Comparison of ENCODE assay signal across 19 cellular contexts in the genomic region with DNA sequence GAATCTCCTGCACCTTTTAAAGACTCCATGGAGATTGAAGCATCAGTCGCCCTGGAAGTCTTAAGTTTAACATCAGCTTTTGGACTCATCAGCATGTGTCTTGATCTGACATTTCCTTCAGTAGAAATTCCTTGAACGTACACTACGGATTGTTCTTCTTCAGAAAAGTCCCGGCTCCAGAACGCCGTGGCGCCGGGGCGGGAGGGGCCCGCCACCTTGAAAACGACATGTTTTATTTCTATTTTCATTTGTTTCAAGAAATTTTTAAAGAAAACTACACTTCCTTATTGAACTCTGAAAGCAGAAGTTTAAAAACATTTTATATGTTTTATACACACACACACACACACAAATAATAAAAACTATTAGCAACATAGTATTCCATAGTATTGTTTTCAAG. TPM values are rescaled to one million over a fixed set of nuclear protein-coding genes. Genes with fewer than 3 reads are reported as not detected.
DNase-seq lines count a peak whose midpoint lies in the region; ATAC-seq and TF ChIP-seq lines count a peak whose summit lies in the region.
"Had no signal": no experiment of that assay in that cellular context is flagged by ENCODE, and none has a peak within 500 bp of the region (broad histone marks: within the 10 kb centered on the region; RNA-seq: fewer than 3 reads in every experiment).

No MANE protein-coding gene starts in this region.

- peaks cover 8% of the 10 kb centered on the region for H3K27me3 Mint-ChIP-seq in activated CD4-positive, alpha-beta memory T cell treated with anti-CD3 and anti-CD28 coated beads, Interleukin-2, amount 10 ng/mL, durations not matched to agents 7 days and 5 days
- H3K27me3 Mint-ChIP-seq: CD4-positive, alpha-beta T cell had no signal

- H3K4me1 Mint-ChIP-seq in activated CD4-positive, alpha-beta memory T cell treated with anti-CD3 and anti-CD28 coated beads, Interleukin-2, amount 10 ng/mL, durations not matched to agents 7 days and 5 days = peaks cover 8% of the 10 kb centered on the region

- H3K4me2 ChIP-seq in mammary epithelial cell (ENCODE audit: insufficient read depth, low read depth, low read length) = no peak overlapping the region
- H3K4me2 ChIP-seq in HCT116 (ENCODE audit: low read length) = no peak overlapping the region; the same call in 1 of the 2 replicates
- H3K4me2 ChIP-seq in PC-9 = no peak overlapping the region
- H3K4me2 ChIP-seq: BLaER1 had no signal

- WGBS in mammary epithelial cell (ENCODE audit: low coverage, missing lambda C conversion rate) = 83% methylated on average over 6 of the region's 11 CpGs
- WGBS in stomach, 5 donors = 89 to 92% (median 90%) methylated on average over 11 of the region's 11 CpGs

- H3K36me3 Mint-ChIP-seq in activated CD4-positive, alpha-beta memory T cell treated with anti-CD3 and anti-CD28 coated beads, Interleukin-2, amount 10 ng/mL, durations not matched to agents 7 days and 5 days (ENCODE audit: low read depth) = no peaks in the 10 kb centered on the region
- H3K36me3 Mint-ChIP-seq: CD8-positive, alpha-beta T cell had no signal

- no peaks in the 10 kb centered on the region for H3K27me3 ChIP-seq in mammary epithelial cell (ENCODE audit: insufficient read depth, low read length)
- H3K27me3 ChIP-seq in breast epithelium = no peaks in the 10 kb centered on the region
- no peaks in the 10 kb centered on the region for H3K27me3 ChIP-seq in HCT116 (ENCODE audit: insufficient read depth, low read length)
- H3K27me3 ChIP-seq in PC-9 (ENCODE audit: insufficient read depth, low read depth) = no peaks in the 10 kb centered on the region
- no peaks in the 10 kb centered on the region for H3K27me3 ChIP-seq in foreskin keratinocyte
- H3K27me3 ChIP-seq in stomach = no peaks in the 10 kb centered on the region
- H3K27me3 ChIP-seq: BE2C, BLaER1 had no signal

- no peak for TF ChIP-seq RAD21 in HCT116 (IDR thresholded peaks at IDR 0.05; ENCODE audit: low read depth)

- H3K4me1 ChIP-seq in mammary epithelial cell (ENCODE audit: insufficient read depth, low read length) (peaks cover 15% of the 10 kb centered on the region), breast epithelium (no peaks in the 10 kb centered on the region), HCT116 (ENCODE audit: control insufficient read depth in 1 of 2, insufficient read depth in 2 of 2, low read length in 2 of 2) (peaks cover 11 to 19% of the 10 kb centered on the region in 2 experiments), PC-9 (replicated peaks; ENCODE audit: insufficient read depth) (peaks cover 21% of the 10 kb centered on the region), foreskin keratinocyte (peaks cover 13% of the 10 kb centered on the region), stomach (no peaks in the 10 kb centered on the region)
- H3K4me1 ChIP-seq: BE2C, BLaER1, Caco-2 had no signal

- H3F3A ChIP-seq in PC-9 (ENCODE audit: insufficient read depth, low read depth) = peaks cover 22% of the 10 kb centered on the region

- H3K9me3 Mint-ChIP-seq in activated CD4-positive, alpha-beta memory T cell treated with anti-CD3 and anti-CD28 coated beads, Interleukin-2, amount 10 ng/mL, durations not matched to agents 7 days and 5 days = peaks cover 2% of the 10 kb centered on the region
- H3K9me3 Mint-ChIP-seq: CD8-positive, alpha-beta T cell had no signal

- peak overlapping the region; percentile 39 for H2AFZ ChIP-seq in mammary epithelial cell (ENCODE audit: low read depth, low read length)
- peak overlapping the region; percentile 12 for H2AFZ ChIP-seq in HCT116 (ENCODE audit: low read depth, low read length, poor library complexity, severe bottlenecking)
- H2AFZ ChIP-seq in PC-9 = no peak overlapping the region

- no peaks in the 10 kb centered on the region for H3K79me2 ChIP-seq in mammary epithelial cell (ENCODE audit: insufficient read depth, low read length)
- H3K79me2 ChIP-seq in HCT116 (ENCODE audit: insufficient read depth, low read length) = no peaks in the 10 kb centered on the region
- no peaks in the 10 kb centered on the region for H3K79me2 ChIP-seq in PC-9 (ENCODE audit: low read depth)

- H3K36me3 ChIP-seq in mammary epithelial cell (ENCODE audit: insufficient read depth, low read length) = no peaks in the 10 kb centered on the region
- H3K36me3 ChIP-seq in breast epithelium = no peaks in the 10 kb centered on the region
- H3K36me3 ChIP-seq in HCT116 (ENCODE audit: control insufficient read depth in 1 of 2, insufficient read depth in 2 of 2, low read length in 2 of 2) = no peaks in the 10 kb centered on the region
- no peaks in the 10 kb centered on the region for H3K36me3 ChIP-seq in PC-9 (ENCODE audit: low read depth)
- no peaks in the 10 kb centered on the region for H3K36me3 ChIP-seq in stomach
- H3K36me3 ChIP-seq: BE2C, BLaER1 had no signal

- intact Hi-C loops in mammary epithelial cell (cut with micrococcal nuclease) (no loop called here), breast epithelium (cut with DNase I; ENCODE audit: low total_unique reads) (no loop called here), HCT116 (cut with micrococcal nuclease) (no loop called here), PC-9 (cut with micrococcal nuclease; ENCODE audit: unreplicated experiment) (no loop called here), stomach (cut with DNase I; ENCODE audit: low total_unique reads) (no loop called here)

- ATAC-seq in HCT116 (no peak), foreskin keratinocyte (no peak), HG03175 (IDR thresholded peaks at IDR 0.05; ENCODE audit: unreplicated experiment) (no peak)
- ATAC-seq: CD8-positive, alpha-beta T cell had no signal

- H4K20me1 ChIP-seq in mammary epithelial cell (ENCODE audit: insufficient read depth, low read length) (no peaks in the 10 kb centered on the region), HCT116 (ENCODE audit: insufficient read depth) (no peaks in the 10 kb centered on the region), PC-9 (ENCODE audit: insufficient read depth) (no peaks in the 10 kb centered on the region)
- H4K20me1 ChIP-seq: BLaER1 had no signal

- H3K9me3 ChIP-seq in mammary epithelial cell (replicated peaks; ENCODE audit: insufficient read depth, low read length) (no peaks in the 10 kb centered on the region), breast epithelium (no peaks in the 10 kb centered on the region), HCT116 (ENCODE audit: control insufficient read depth in 1 of 2, insufficient read depth in 1 of 2, low read depth in 1 of 2, low read length in 2 of 2) (no peaks in the 10 kb centered on the region), PC-9 (ENCODE audit: insufficient read depth, low read depth) (no peaks in the 10 kb centered on the region), stomach (no peaks in the 10 kb centered on the region)
- H3K9me3 ChIP-seq: BE2C, BLaER1, Caco-2 had no signal

- no peak overlapping the region for H3K9ac ChIP-seq in mammary epithelial cell (ENCODE audit: insufficient read depth, low read length)
- no peak overlapping the region for H3K9ac ChIP-seq in HCT116 (ENCODE audit: low read length)
- H3K9ac ChIP-seq: BLaER1 had no signal

- TF ChIP-seq CTCF in mammary epithelial cell (conservative IDR thresholded peaks at IDR 0.05 in 1 of 2, IDR thresholded peaks at IDR 0.05 in 1 of 2; ENCODE audit: extremely low read depth in 1 of 2, insufficient read depth in 1 of 2, low read depth in 1 of 2, low read length in 2 of 2) = no peak
- TF ChIP-seq CTCF in breast epithelium (IDR thresholded peaks at IDR 0.05) = no peak
- TF ChIP-seq CTCF in HCT116 (IDR thresholded peaks at IDR 0.05 in 2 of 3, conservative IDR thresholded peaks at IDR 0.05 in 1 of 3; ENCODE audit: borderline replicate concordance in 1 of 3, insufficient read depth in 1 of 3, low read depth in 2 of 3, low read length in 2 of 3) = no peak
- no peak for TF ChIP-seq CTCF in PC-9 (conservative IDR thresholded peaks at IDR 0.05)
- TF ChIP-seq CTCF in foreskin keratinocyte (conservative IDR thresholded peaks at IDR 0.05) = no peak
- TF ChIP-seq CTCF in stomach (IDR thresholded peaks at IDR 0.05) = no peak

- DNase-seq in mammary epithelial cell = no peak
- DNase-seq in breast epithelium (ENCODE audit: low spot score in 2 of 2) = no peak
- DNase-seq in HCT116 (ENCODE audit: low read depth, low spot score) = no peak
- no peak for DNase-seq in PC-9
- no peak for DNase-seq in foreskin keratinocyte
- DNase-seq in stomach = no peak
- DNase-seq in activated CD4-positive, alpha-beta memory T cell treated with anti-CD3 and anti-CD28 coated beads, Interleukin-2, amount 10 ng/mL, durations not matched to agents 7 days and 5 days = no peak
- DNase-seq: 8988T; ACHN; BE2C; C1 segment of cervical spinal cord; Caco-2; Calu3; CD4-positive, alpha-beta T cell; CD8-positive, alpha-beta T cell; DMS79 treated with DMSO at 0.1 percent for 48 hours; GF-D8 had no signal

- dilution Hi-C loops in mammary epithelial cell (cut with HindIII; ENCODE audit: low sequenced_read_pairs) = no loop called here

- in situ Hi-C loops in mammary epithelial cell (cut with MboI; ENCODE audit: low sequenced_read_pairs in 2 of 2) = loop anchor here in 1 of 2 donors (10.0 kb wide), 1 partner anchor 65 kb away; no protein-coding TSS in a partner anchor

- CTCF ChIA-PET in mammary epithelial cell (lab: Charles Lee; ENCODE audit: low non-redundant PET) (no interaction called here), HCT116 (lab: Charles Lee) (no interaction called here), PC-9 (lab: Charles Lee) (no interaction called here)
- CTCF ChIA-PET in activated CD4-positive, alpha-beta memory T cell treated with anti-CD3 and anti-CD28 coated beads, Interleukin-2, amount 10 ng/mL, durations not matched to agents 7 days and 5 days (lab: Charles Lee) = no interaction called here

- H3K27ac Mint-ChIP-seq in activated CD4-positive, alpha-beta memory T cell treated with anti-CD3 and anti-CD28 coated beads, Interleukin-2, amount 10 ng/mL, durations not matched to agents 7 days and 5 days = no peak overlapping the region
- H3K27ac Mint-ChIP-seq: CD4-positive, alpha-beta T cell; CD8-positive, alpha-beta T cell had no signal

- H3K27ac ChIP-seq in mammary epithelial cell (ENCODE audit: insufficient read depth, low read depth, low read length) = no peak overlapping the region
- H3K27ac ChIP-seq in breast epithelium = no peak overlapping the region
- H3K27ac ChIP-seq in HCT116 (ENCODE audit: low read depth, low read length) = no peak overlapping the region
- H3K27ac ChIP-seq in PC-9 = peak overlapping the region; percentile 90; the same call in 1 of the 2 replicates
- H3K27ac ChIP-seq in foreskin keratinocyte = peak overlapping the region; percentile 87
- no peak overlapping the region for H3K27ac ChIP-seq in stomach
- H3K27ac ChIP-seq: BLaER1 had no signal

- no peak overlapping the region for H3K4me3 Mint-ChIP-seq in activated CD4-positive, alpha-beta memory T cell treated with anti-CD3 and anti-CD28 coated beads, Interleukin-2, amount 10 ng/mL, durations not matched to agents 7 days and 5 days
- H3K4me3 Mint-ChIP-seq: CD4-positive, alpha-beta T cell; CD8-positive, alpha-beta T cell had no signal

- no peaks in the 10 kb centered on the region for H3K9me2 ChIP-seq in HCT116 (ENCODE audit: insufficient read depth)
- H3K9me2 ChIP-seq in PC-9 (ENCODE audit: insufficient read depth) = no peaks in the 10 kb centered on the region

- BruUV-seq in mammary epithelial cell (replicated peaks; lab: Mats Ljungman, UMichigan) (no TSS peak), HCT116 (replicated peaks; lab: Mats Ljungman, UMichigan) (no TSS peak), PC-9 (replicated peaks; lab: Mats Ljungman, UMichigan) (no TSS peak)

- no peak for TF ChIP-seq EP300 in stomach (IDR thresholded peaks at IDR 0.05)

- H3K4me3 ChIP-seq in mammary epithelial cell (replicated peaks in 1 of 3; ENCODE audit: insufficient read depth in 1 of 3, low read depth in 2 of 3, low read length in 3 of 3) = no peak overlapping the region
- no peak overlapping the region for H3K4me3 ChIP-seq in breast epithelium
- no peak overlapping the region for H3K4me3 ChIP-seq in HCT116 (replicated peaks in 1 of 2; ENCODE audit: low read depth in 1 of 2, low read length in 2 of 2)
- no peak overlapping the region for H3K4me3 ChIP-seq in PC-9
- no peak overlapping the region for H3K4me3 ChIP-seq in stomach
- H3K4me3 ChIP-seq: BLaER1 had no signal

- POLR2A ChIA-PET in HCT116 (lab: Charles Lee) = no interaction called here
- POLR2A ChIA-PET in PC-9 (lab: Charles Lee; ENCODE audit: unreplicated experiment) = interaction anchor here (0.6 kb wide), 1 partner anchor 35 kb away, joined by 8 read pairs; no protein-coding TSS in a partner anchor
- POLR2A ChIA-PET in activated CD4-positive, alpha-beta memory T cell treated with anti-CD3 and anti-CD28 coated beads, Interleukin-2, amount 10 ng/mL, durations not matched to agents 7 days and 5 days (lab: Charles Lee) = no interaction called here

- RAD21 ChIA-PET in HCT116 (lab: Charles Lee; ENCODE audit: low non-redundant PET in 1 of 2, low total read pairs in 2 of 2, uncharacterized antibody in 2 of 2, unreplicated experiment in 2 of 2) = no interaction called here

- TF ChIP-seq POLR2A in breast epithelium (IDR thresholded peaks at IDR 0.05) (no peak), HCT116 (IDR thresholded peaks at IDR 0.05; ENCODE audit: borderline replicate concordance, extremely low read depth, insufficient read depth, insufficient read length) (no peak), stomach (IDR thresholded peaks at IDR 0.05) (no peak)

RNA-seq across cellular contexts. Expression of gene RAP2B, which starts 32.6 kb away (rescaled TPM):
- total RNA-seq in mammary epithelial cell (10 to 100 TPM; 19.3 to 39.7 TPM), breast epithelium (10 to 100 TPM in 2 of 3 donors, 1 to 10 TPM in 1; 6.6 to 21.0 (median 13.5) TPM), HCT116 (2021; ENCODE audit: unreplicated experiment) (24.2 TPM), PC-9 (2021) (31.1 and 38.2 TPM in 2 replicates), foreskin keratinocyte (25.8 and 28.0 TPM in 2 replicates), stomach (10 to 100 TPM in 4 of 5 donors, 1 to 10 TPM in 1; 1.2 to 30.7 (median 22.2) TPM)
- polyA plus RNA-seq in mammary epithelial cell (13.0 TPM), foreskin keratinocyte (11.8 and 12.2 TPM in 2 replicates), stomach (1 to 10 TPM; 4.7 to 9.9 (median 4.9) TPM)
- 25.1 TPM for polyA minus RNA-seq in mammary epithelial cell
- 12.1 and 13.6 TPM in 2 replicates for polyA plus RNA-seq in HCT116 (2012)
- total RNA-seq in activated CD4-positive, alpha-beta memory T cell treated with anti-CD3 and anti-CD28 coated beads, Interleukin-2, amount 10 ng/mL, durations not matched to agents 7 days and 5 days = 10 to 100 TPM; 37.2 to 37.3 TPM

Comparison
In these comparisons a context has a peak if more than half of its experiments do, and no peak if none do; other contexts are left out.
1. H3K27ac ChIP-seq: peak in PC-9 (single experiment) and foreskin keratinocyte (single experiment); none in mammary epithelial cell (single experiment), breast epithelium (0 of 2), HCT116 (single experiment) and stomach (0 of 5).